ENCODE assay signal across 1 cellular context in genomic region chr2:188976545-188977268, GRCh38.
TF ChIP-seq lines count a peak whose summit lies in the region.

No MANE protein-coding gene starts in this region.

TF ChIP-seq in HCT116, 20 proteins besides CTCF, POLR2A, EP300 and RAD21 (continued from another document):
- TF ChIP-seq, protein P1, sequence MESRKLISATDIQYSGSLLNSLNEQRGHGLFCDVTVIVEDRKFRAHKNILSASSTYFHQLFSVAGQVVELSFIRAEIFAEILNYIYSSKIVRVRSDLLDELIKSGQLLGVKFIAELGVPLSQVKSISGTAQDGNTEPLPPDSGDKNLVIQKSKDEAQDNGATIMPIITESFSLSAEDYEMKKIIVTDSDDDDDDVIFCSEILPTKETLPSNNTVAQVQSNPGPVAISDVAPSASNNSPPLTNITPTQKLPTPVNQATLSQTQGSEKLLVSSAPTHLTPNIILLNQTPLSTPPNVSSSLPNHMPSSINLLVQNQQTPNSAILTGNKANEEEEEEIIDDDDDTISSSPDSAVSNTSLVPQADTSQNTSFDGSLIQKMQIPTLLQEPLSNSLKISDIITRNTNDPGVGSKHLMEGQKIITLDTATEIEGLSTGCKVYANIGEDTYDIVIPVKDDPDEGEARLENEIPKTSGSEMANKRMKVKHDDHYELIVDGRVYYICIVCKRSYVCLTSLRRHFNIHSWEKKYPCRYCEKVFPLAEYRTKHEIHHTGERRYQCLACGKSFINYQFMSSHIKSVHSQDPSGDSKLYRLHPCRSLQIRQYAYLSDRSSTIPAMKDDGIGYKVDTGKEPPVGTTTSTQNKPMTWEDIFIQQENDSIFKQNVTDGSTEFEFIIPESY (IDR thresholded peaks at IDR 0.05; ENCODE audit: extremely low read depth, insufficient replicate concordance, low read length): no peak
- TF ChIP-seq MAX (IDR thresholded peaks at IDR 0.05): no peak
- TF ChIP-seq EZH2 (IDR thresholded peaks at IDR 0.05): no peak
- TF ChIP-seq SRF (IDR thresholded peaks at IDR 0.05; ENCODE audit: low read depth): no peak
- TF ChIP-seq ZNF274 (IDR thresholded peaks at IDR 0.05; ENCODE audit: low read depth, low read length): no peak
